ENCODE assay signal across 25 cellular contexts in the genomic region with DNA sequence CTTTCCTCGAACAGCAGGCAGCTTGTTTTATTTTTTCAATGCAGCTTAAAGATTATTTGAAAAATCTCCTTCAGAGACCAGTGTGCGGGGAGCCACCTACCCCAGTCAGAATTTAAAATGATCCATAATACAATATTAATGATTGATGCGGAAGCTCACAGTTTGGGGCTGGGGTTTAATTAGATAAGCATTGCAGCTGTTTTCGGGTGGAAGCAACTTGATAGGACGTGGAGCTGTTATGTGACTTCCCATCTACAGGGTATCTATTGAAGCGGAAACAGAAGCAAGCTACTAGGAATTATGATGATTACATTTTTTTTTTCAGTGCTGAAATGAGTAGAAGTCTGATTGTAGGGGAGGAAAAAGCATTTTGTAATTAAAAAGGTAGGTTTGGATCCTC.
"Had no signal": no experiment of that assay in that cellular context is flagged by ENCODE, and none has a peak within 500 bp of the region (broad histone marks: within the 10 kb centered on the region; RNA-seq: fewer than 3 reads in every experiment).

No MANE protein-coding gene starts in this region.

- H3K9me3 ChIP-seq: esophagus muscularis mucosa, pancreas, prostate gland, stomach, thyroid gland, upper lobe of right lung had no signal

- H3K4me1 ChIP-seq: esophagus muscularis mucosa, foreskin keratinocyte, prostate gland, stomach, thyroid gland, upper lobe of right lung had no signal

- H3K4me3 Mint-ChIP-seq: activated B cell treated with CpG ODN at 0.5 μM for 24 hours; activated CD8-positive, alpha-beta T cell treated with anti-CD3 and anti-CD28 coated beads for 36 hours; activated T-cell treated with anti-CD3 and anti-CD28 coated beads, Interleukin-2, amount 50 U/mL, for 4 hours; activated T-helper 17 cell treated with anti-CD3 and anti-CD28 coated beads, Interleukin-2, amount 50 U/mL, for 72 hours; nephron; stimulated activated naive B cell treated with anti-CD40 and anti-IgM and Interleukin-4, amounts not matched to agents 10 μg/mL and 1 μg/mL and 100 μg/mL, for 72 hours; T-helper 17 cell had no signal

- ATAC-seq: activated CD8-positive, alpha-beta T cell treated with anti-CD3 and anti-CD28 coated beads for 36 hours; activated T-cell treated with anti-CD3 and anti-CD28 coated beads, Interleukin-2, amount 50 U/mL, for 4 hours; activated T-helper 17 cell treated with anti-CD3 and anti-CD28 coated beads, Interleukin-2, amount 50 U/mL, for 72 hours; foreskin keratinocyte; pancreas; stimulated activated naive B cell treated with anti-CD40 and anti-IgM and Interleukin-4, amounts not matched to agents 10 μg/mL and 1 μg/mL and 100 μg/mL, for 72 hours; T-helper 17 cell; upper lobe of right lung had no signal

- H3K27ac ChIP-seq: brain microvascular endothelial cell, esophagus muscularis mucosa, foreskin keratinocyte, pancreas, prostate gland, stomach, thyroid gland, upper lobe of right lung had no signal

- DNase-seq: activated B cell treated with CpG ODN at 0.5 μM for 24 hours; activated CD4-positive, alpha-beta T cell treated with anti-CD3 and anti-CD28 coated beads, Interleukin-2, amount 50 U/mL, for 1 hour; activated CD8-positive, alpha-beta T cell treated with anti-CD3 and anti-CD28 coated beads for 36 hours; activated gamma-delta T cell treated with Interleukin-2 at 50 U/mL for 16 hours; activated naive CD4-positive, alpha-beta T cell treated with anti-CD3 and anti-CD28 coated beads, Interleukin-2, amount 50 U/mL, for 16 hours; activated T-cell treated with anti-CD3 and anti-CD28 coated beads, Interleukin-2, amount 50 U/mL, for 4 hours; amniotic stem cell; brain microvascular endothelial cell; caudate nucleus; cortex of kidney; foreskin keratinocyte; mammary epithelial cell; pancreas; stimulated activated CD4-positive, alpha-beta T cell treated with anti-CD3 and anti-CD28 coated beads, Interleukin-2, amount 100 ng/mL, for 24 hours; stimulated activated naive B cell treated with anti-CD40 and anti-IgM and Interleukin-4, amounts not matched to agents 10 μg/mL and 1 μg/mL and 100 μg/mL, for 72 hours; stomach; T-helper 17 cell; T1000; thyroid gland; upper lobe of right lung had no signal

- H3K27ac Mint-ChIP-seq: activated B cell treated with CpG ODN at 0.5 μM for 24 hours; activated CD8-positive, alpha-beta T cell treated with anti-CD3 and anti-CD28 coated beads for 36 hours; activated T-helper 17 cell treated with anti-CD3 and anti-CD28 coated beads, Interleukin-2, amount 50 U/mL, for 72 hours; nephron; stimulated activated naive B cell treated with anti-CD40 and anti-IgM and Interleukin-4, amounts not matched to agents 10 μg/mL and 1 μg/mL and 100 μg/mL, for 72 hours; T-helper 17 cell had no signal

- H3K27me3 ChIP-seq: brain microvascular endothelial cell, esophagus muscularis mucosa, foreskin keratinocyte, pancreas, stomach, thyroid gland, upper lobe of right lung had no signal

- H3K36me3 Mint-ChIP-seq: stimulated activated naive B cell treated with anti-CD40 and anti-IgM and Interleukin-4, amounts not matched to agents 10 μg/mL and 1 μg/mL and 100 μg/mL, for 72 hours had no signal

- H3K4me1 Mint-ChIP-seq: activated B cell treated with CpG ODN at 0.5 μM for 24 hours; activated T-helper 17 cell treated with anti-CD3 and anti-CD28 coated beads, Interleukin-2, amount 50 U/mL, for 72 hours; stimulated activated naive B cell treated with anti-CD40 and anti-IgM and Interleukin-4, amounts not matched to agents 10 μg/mL and 1 μg/mL and 100 μg/mL, for 72 hours; T-helper 17 cell had no signal

- H3K27me3 Mint-ChIP-seq: activated B cell treated with CpG ODN at 0.5 μM for 24 hours had no signal

- H3K4me3 ChIP-seq: esophagus muscularis mucosa, pancreas, prostate gland, smooth muscle cell, stomach, thyroid gland, upper lobe of right lung had no signal

- H3K36me3 ChIP-seq: brain microvascular endothelial cell, esophagus muscularis mucosa, pancreas, prostate gland, stomach, thyroid gland, upper lobe of right lung had no signal

- H3K9me3 Mint-ChIP-seq: activated B cell treated with CpG ODN at 0.5 μM for 24 hours; activated CD8-positive, alpha-beta T cell treated with anti-CD3 and anti-CD28 coated beads for 36 hours; activated T-cell treated with anti-CD3 and anti-CD28 coated beads, Interleukin-2, amount 50 U/mL, for 4 hours; nephron had no signal
